In the genomic region with DNA sequence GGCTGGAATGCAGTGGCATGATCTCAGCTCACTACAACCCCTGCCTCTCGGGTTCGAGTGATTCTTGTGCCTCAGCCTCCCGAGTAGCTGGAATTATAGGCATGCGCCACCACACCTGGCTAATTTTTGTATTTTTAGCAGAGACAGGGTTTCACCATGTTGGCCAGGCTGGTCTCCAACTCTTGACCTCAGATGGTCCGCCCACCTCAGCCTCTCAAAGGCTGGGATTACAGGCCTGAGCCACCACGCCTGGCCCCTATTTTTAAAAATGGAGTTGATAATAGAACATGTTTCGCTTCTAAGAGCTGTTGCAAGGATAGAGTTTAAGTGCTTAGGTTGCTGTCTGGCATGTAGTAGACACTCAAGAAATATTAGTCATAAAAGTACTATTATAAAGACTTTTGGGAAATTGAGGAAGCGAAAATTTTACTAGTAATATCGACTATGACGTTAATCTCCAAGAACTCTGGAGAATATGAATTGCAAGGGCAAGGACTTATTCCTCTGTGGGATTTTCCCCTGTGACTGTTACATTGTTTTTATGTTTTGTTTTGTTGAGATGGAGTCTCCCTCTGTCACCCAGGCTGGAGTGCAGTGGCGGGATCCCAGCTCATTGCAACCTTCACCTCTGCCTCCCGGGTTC, we compare ENCODE assay signal across 24 cellular contexts. TPM values are rescaled to one million over a fixed set of nuclear protein-coding genes. Genes with fewer than 3 reads are reported as not detected.
DNase-seq lines count a peak whose midpoint lies in the region; ATAC-seq and TF ChIP-seq lines count a peak whose summit lies in the region.
"Had no signal": no experiment of that assay in that cellular context is flagged by ENCODE, and none has a peak within 500 bp of the region (broad histone marks: within the 10 kb centered on the region; RNA-seq: fewer than 3 reads in every experiment).

No MANE protein-coding gene starts in this region.

- H3K9me3 ChIP-seq in DOHH2 (ENCODE audit: control insufficient read depth, insufficient read depth, low read length) (no peaks in the 10 kb centered on the region), gastrocnemius medialis (no peaks in the 10 kb centered on the region)
- H3K9me3 ChIP-seq: ascending aorta, gastroesophageal sphincter had no signal

- 0 out of 2 replicates have a peak overlapping the region, but pooled peaks have one; percentile 10 for H3K4me3 ChIP-seq in DOHH2 (ENCODE audit: low read length)
- H3K4me3 ChIP-seq in GM23338, result no peak overlapping the region
- H3K4me3 ChIP-seq in gastrocnemius medialis, result no peak overlapping the region
- H3K4me3 ChIP-seq: ascending aorta, gastroesophageal sphincter had no signal

- in situ Hi-C loops in gastrocnemius medialis (cut with MboI; ENCODE audit: low sequenced_read_pairs in 4 of 4), result loop anchor here in 1 of 4 donors (25.0 kb wide), 1 partner anchor 478 kb away; no protein-coding TSS in a partner anchor

- H3K27ac Mint-ChIP-seq in GM23338, result no peak overlapping the region
- H3K27ac Mint-ChIP-seq in dendritic cell treated with granulocyte-macrophage colony-stimulating factor and Interleukin-4, amounts not matched to agents 40 ng/mL and 50 ng/mL, for 4 days, result peak overlapping the region; percentile 86
- H3K27ac Mint-ChIP-seq: activated CD4-positive, alpha-beta T cell treated with anti-CD3 and anti-CD28 coated beads, Interleukin-2, amount 10 ng/mL, durations not matched to agents 7 days and 5 days; activated naive CD4-positive, alpha-beta T cell treated with anti-CD3 and anti-CD28 coated beads, Interleukin-2, amount 10 ng/mL, durations not matched to agents 7 days and 5 days; T-cell had no signal

- H3K79me2 ChIP-seq in DOHH2 (ENCODE audit: control insufficient read depth, low read length) (peaks cover 100% of the 10 kb centered on the region), GM23338 (replicated peaks; ENCODE audit: insufficient read depth) (peaks cover 100% of the 10 kb centered on the region)

- peaks cover 53% of the 10 kb centered on the region for H3K36me3 Mint-ChIP-seq in GM23338 (ENCODE audit: low read depth)
- H3K36me3 Mint-ChIP-seq in dendritic cell treated with granulocyte-macrophage colony-stimulating factor and Interleukin-4, amounts not matched to agents 40 ng/mL and 50 ng/mL, for 4 days (ENCODE audit: low read depth), result peaks cover 43% of the 10 kb centered on the region

- H3F3A ChIP-seq in DOHH2 (ENCODE audit: control insufficient read depth, insufficient read depth), result peaks cover 23% of the 10 kb centered on the region
- peaks cover 9% of the 10 kb centered on the region for H3F3A ChIP-seq in GM23338 (replicated peaks; ENCODE audit: low read depth)

- H3K27me3 ChIP-seq in DOHH2 (ENCODE audit: control insufficient read depth, low read length) (no peaks in the 10 kb centered on the region), GM23338 (ENCODE audit: insufficient read depth) (no peaks in the 10 kb centered on the region), gastrocnemius medialis (no peaks in the 10 kb centered on the region)
- H3K27me3 ChIP-seq: ascending aorta, gastroesophageal sphincter had no signal

- H4K20me1 ChIP-seq in DOHH2 (ENCODE audit: control insufficient read depth, insufficient read depth, low read depth, low read length) (peaks cover 17% of the 10 kb centered on the region), GM23338 (replicated peaks; ENCODE audit: insufficient read depth) (peaks cover 20% of the 10 kb centered on the region)

- H3K4me1 ChIP-seq in DOHH2 (ENCODE audit: control insufficient read depth, low read length), result peaks cover 82% of the 10 kb centered on the region
- peaks cover 48% of the 10 kb centered on the region for H3K4me1 ChIP-seq in GM23338 (ENCODE audit: insufficient read depth)
- H3K4me1 ChIP-seq in gastrocnemius medialis, result peaks cover 43 to 52% of the 10 kb centered on the region in 2 donors

- TF ChIP-seq CTCF in DOHH2 (IDR thresholded peaks at IDR 0.05; ENCODE audit: low read depth, low read length, poor library complexity, severe bottlenecking) (no peak), GM23338 (conservative IDR thresholded peaks at IDR 0.05; ENCODE audit: low read depth in 2 of 2) (no peak), gastrocnemius medialis (IDR thresholded peaks at IDR 0.05 in 4 of 5, conservative IDR thresholded peaks at IDR 0.05 in 1 of 5) (no peak)

- H3K4me3 Mint-ChIP-seq in GM23338, result no peak overlapping the region
- H3K4me3 Mint-ChIP-seq in dendritic cell treated with granulocyte-macrophage colony-stimulating factor and Interleukin-4, amounts not matched to agents 40 ng/mL and 50 ng/mL, for 4 days, result no peak overlapping the region
- H3K4me3 Mint-ChIP-seq: activated CD4-positive, alpha-beta T cell treated with anti-CD3 and anti-CD28 coated beads, Interleukin-2, amount 10 ng/mL, durations not matched to agents 7 days and 5 days; activated naive CD4-positive, alpha-beta T cell treated with anti-CD3 and anti-CD28 coated beads, Interleukin-2, amount 10 ng/mL, durations not matched to agents 7 days and 5 days; nephron; T-cell had no signal

- peak overlapping the region; percentile 30 for H3K27ac ChIP-seq in DOHH2 (ENCODE audit: low read depth, low read length)
- peak overlapping the region; percentile 99; the same call in 1 of the 2 replicates for H3K27ac ChIP-seq in GM23338 (ENCODE audit: low read depth)
- H3K27ac ChIP-seq in gastrocnemius medialis, result peak overlapping the region; percentile 94 to 100 (median 99)
- H3K27ac ChIP-seq: ascending aorta had no signal

- H3K4me1 Mint-ChIP-seq in GM23338, result peaks cover 48% of the 10 kb centered on the region
- H3K4me1 Mint-ChIP-seq in dendritic cell treated with granulocyte-macrophage colony-stimulating factor and Interleukin-4, amounts not matched to agents 40 ng/mL and 50 ng/mL, for 4 days (ENCODE audit: low read depth), result peaks cover 48% of the 10 kb centered on the region

- peaks cover 12% of the 10 kb centered on the region for H3K27me3 Mint-ChIP-seq in GM23338 (ENCODE audit: insufficient read depth, low read depth, poor library complexity)
- no peaks in the 10 kb centered on the region for H3K27me3 Mint-ChIP-seq in dendritic cell treated with granulocyte-macrophage colony-stimulating factor and Interleukin-4, amounts not matched to agents 40 ng/mL and 50 ng/mL, for 4 days
- H3K27me3 Mint-ChIP-seq: activated CD4-positive, alpha-beta T cell treated with anti-CD3 and anti-CD28 coated beads, Interleukin-2, amount 10 ng/mL, durations not matched to agents 7 days and 5 days; activated naive CD4-positive, alpha-beta T cell treated with anti-CD3 and anti-CD28 coated beads, Interleukin-2, amount 10 ng/mL, durations not matched to agents 7 days and 5 days; T-cell had no signal

- ATAC-seq in GM23338 (no peak), gastrocnemius medialis (no peak), GM18870 (IDR thresholded peaks at IDR 0.05; ENCODE audit: unreplicated experiment) (no peak), GM19467 (IDR thresholded peaks at IDR 0.05; ENCODE audit: unreplicated experiment) (no peak), GM21576 (IDR thresholded peaks at IDR 0.05; ENCODE audit: unreplicated experiment) (no peak)
- ATAC-seq: esophagus mucosa, gastroesophageal sphincter, T-cell had no signal

- DNase-seq in GM23338 (ENCODE audit: low spot score), result no peak
- DNase-seq in gastrocnemius medialis, result no peak
- no peak for DNase-seq in COR-L47 (lab: John Stamatoyannopoulos, UW)
- DNase-seq: activated CD4-positive, alpha-beta T cell treated with anti-CD3 and anti-CD28 coated beads, Interleukin-2, amount 10 ng/mL, durations not matched to agents 7 days and 5 days; activated CD8-positive, alpha-beta memory T cell treated with anti-CD3 and anti-CD28 coated beads, Interleukin-2, amount 50 U/mL, for 48 hours; activated naive CD4-positive, alpha-beta T cell treated with anti-CD3 and anti-CD28 coated beads, Interleukin-2, amount 10 ng/mL, durations not matched to agents 7 days and 5 days; Calu3; cerebellar nuclear complex; effector CD4-positive, alpha-beta T cell; GOT3; KG1; NCI-H748 treated with DMSO at 0.1 percent for 48 hours; SHP77 treated with DMSO at 0.1 percent for 48 hours; stimulated activated CD4-positive, alpha-beta T cell treated with anti-CD3 and anti-CD28 coated beads, Interleukin-2, amount 100 ng/mL, for 24 hours; T-cell had no signal

- intact Hi-C loops in dendritic cell treated with granulocyte-macrophage colony-stimulating factor and Interleukin-4, amounts not matched to agents 40 ng/mL and 50 ng/mL, for 4 days (cut with micrococcal nuclease), result no loop called here
- intact Hi-C loops in gastrocnemius medialis (cut with DNase I; ENCODE audit: low total_unique reads), result no loop called here

- TF ChIP-seq POLR2A in gastrocnemius medialis (IDR thresholded peaks at IDR 0.05), result no peak

- no peaks in the 10 kb centered on the region for H3K9me3 Mint-ChIP-seq in GM23338
- no peaks in the 10 kb centered on the region for H3K9me3 Mint-ChIP-seq in dendritic cell treated with granulocyte-macrophage colony-stimulating factor and Interleukin-4, amounts not matched to agents 40 ng/mL and 50 ng/mL, for 4 days
- H3K9me3 Mint-ChIP-seq: activated CD4-positive, alpha-beta T cell treated with anti-CD3 and anti-CD28 coated beads, Interleukin-2, amount 10 ng/mL, durations not matched to agents 7 days and 5 days; activated naive CD4-positive, alpha-beta T cell treated with anti-CD3 and anti-CD28 coated beads, Interleukin-2, amount 10 ng/mL, durations not matched to agents 7 days and 5 days; nephron; T-cell had no signal

- peak overlapping the region; percentile 41 for H3K4me2 ChIP-seq in DOHH2 (ENCODE audit: low read length)
- no peak overlapping the region for H3K4me2 ChIP-seq in GM23338

- no peaks in the 10 kb centered on the region for H3K9me2 ChIP-seq in DOHH2 (replicated peaks; ENCODE audit: control insufficient read depth, low read length)
- H3K9me2 ChIP-seq in GM23338 (ENCODE audit: insufficient read depth), result no peaks in the 10 kb centered on the region

- no peak overlapping the region for H2AFZ ChIP-seq in GM23338

- peaks cover 84% of the 10 kb centered on the region for H3K36me3 ChIP-seq in DOHH2 (ENCODE audit: control insufficient read depth, low read length)
- H3K36me3 ChIP-seq in GM23338 (ENCODE audit: insufficient read depth), result no peaks in the 10 kb centered on the region
- no peaks in the 10 kb centered on the region for H3K36me3 ChIP-seq in gastrocnemius medialis

RNA-seq across cellular contexts. Expression of gene GTF2I, which starts 7.9 kb away (rescaled TPM):
- total RNA-seq in GM23338 (2014; rRNA removed; shearing (Covaris generic)), result 219 and 242 TPM in 2 replicates
- 184 and 204 TPM in 2 replicates for polyA plus RNA-seq in GM23338 (2016; fragmentation: Nextera tagmentation; extraction: Ambion mirVana)
- total RNA-seq in gastrocnemius medialis, result 100 to 1,000 TPM in 2 of 4 donors, 10 to 100 TPM in 2; 50.8 to 125 (median 104) TPM

Comparison
In these comparisons a context has a peak if more than half of its experiments do, and no peak if none do; other contexts are left out.
1. H3K27ac ChIP-seq: peak in every context shown above with its lines; median percentile 99 in GM23338; 99 in gastrocnemius medialis; 30 in DOHH2.